Comparison of ENCODE assay signal across 9 cellular contexts in the genomic region with DNA sequence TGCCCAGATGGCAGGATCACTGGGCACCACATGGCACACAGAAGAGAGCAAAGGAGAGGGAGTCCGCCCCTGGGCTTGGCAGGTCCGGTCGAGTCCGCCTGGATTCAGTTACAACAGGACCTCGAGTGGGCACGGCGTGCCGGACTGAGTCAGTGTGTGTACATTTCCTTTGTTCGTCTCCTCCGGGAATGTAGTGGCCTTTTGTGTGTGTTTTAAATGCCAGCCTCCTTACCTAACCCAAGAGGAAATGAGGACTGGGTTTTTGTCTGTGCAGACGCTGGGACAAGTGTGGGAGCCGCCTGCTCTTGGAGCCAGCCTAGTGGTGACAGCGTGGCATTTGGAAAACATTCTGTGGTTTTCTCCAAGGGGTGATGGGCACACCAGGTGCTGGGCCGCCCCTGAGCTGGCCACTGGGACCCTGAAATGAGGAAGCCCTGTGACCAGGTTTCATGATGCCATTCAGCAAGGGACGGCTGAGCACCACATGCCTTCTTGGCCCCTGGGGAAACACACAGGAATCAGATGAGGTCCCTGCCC. TPM values are rescaled to one million over a fixed set of nuclear protein-coding genes. Genes with fewer than 3 reads are reported as not detected.
A peak's percentile ranks its signal among the peaks of the same experiment; 100 is the strongest.
DNase-seq lines count a peak whose midpoint lies in the region; ATAC-seq and TF ChIP-seq lines count a peak whose summit lies in the region.
"Had no signal": no experiment of that assay in that cellular context is flagged by ENCODE, and none has a peak within 500 bp of the region (broad histone marks: within the 10 kb centered on the region; RNA-seq: fewer than 3 reads in every experiment).

No MANE protein-coding gene starts in this region.

- no peak overlapping the region for H3K9ac ChIP-seq in Loucy (ENCODE audit: low read depth, low read length, poor library complexity, severe bottlenecking)

- peak overlapping the region; percentile 19 for H3K4me2 ChIP-seq in Loucy (ENCODE audit: low read depth, low read length, poor library complexity, severe bottlenecking)

- TF ChIP-seq CTCF in Loucy (conservative IDR thresholded peaks at IDR 0.05; ENCODE audit: low read length) (no peak), ovary (IDR thresholded peaks at IDR 0.05) (no peak)

- H2AFZ ChIP-seq in Loucy (ENCODE audit: low read length) = no peak overlapping the region

- no peaks in the 10 kb centered on the region for H4K20me1 ChIP-seq in Loucy (ENCODE audit: insufficient read depth, low read length, poor library complexity, severe bottlenecking)

- no peaks in the 10 kb centered on the region for H3K27me3 ChIP-seq in Loucy (ENCODE audit: insufficient read depth, low read length, poor library complexity, severe bottlenecking)
- no peaks in the 10 kb centered on the region for H3K27me3 ChIP-seq in ovary
- H3K27me3 ChIP-seq: adrenal gland had no signal

- no peaks in the 10 kb centered on the region for H3K9me3 Mint-ChIP-seq in natural killer cell treated with Interleukin-12 subunit alpha and Interleukin-12 subunit beta and Interleukin-15 and Interleukin-18, amount 100 ng/mL, for 72 hours

- H3K79me2 ChIP-seq in Loucy (ENCODE audit: insufficient read depth, low read length) = no peaks in the 10 kb centered on the region

- no peak for TF ChIP-seq POLR2A in ovary (IDR thresholded peaks at IDR 0.05)

- H3F3A ChIP-seq in Loucy (ENCODE audit: low read depth) = no peaks in the 10 kb centered on the region

- H3K9me3 ChIP-seq in Loucy (ENCODE audit: insufficient read depth, low read depth, low read length) = no peaks in the 10 kb centered on the region
- H3K9me3 ChIP-seq in ovary = no peaks in the 10 kb centered on the region
- H3K9me3 ChIP-seq: adrenal gland had no signal

- no peak for ATAC-seq in natural killer cell treated with Interleukin-12 subunit alpha and Interleukin-12 subunit beta and Interleukin-15 and Interleukin-18, amount 100 ng/mL, for 72 hours

- no peak overlapping the region for H3K4me3 ChIP-seq in Loucy (ENCODE audit: low read length, poor library complexity, severe bottlenecking)
- no peak overlapping the region for H3K4me3 ChIP-seq in ovary
- H3K4me3 ChIP-seq: adrenal gland had no signal

- 80 to 91% (median 84%) methylated on average over 15 of the region's 15 CpGs for WGBS in ovary, 3 donors

- H3K4me1 ChIP-seq in Loucy (ENCODE audit: insufficient read depth, low read length, poor library complexity, severe bottlenecking) (peaks cover 10% of the 10 kb centered on the region), ovary (ENCODE audit: insufficient read depth) (peaks cover 3% of the 10 kb centered on the region)

- H3K27ac ChIP-seq in ovary = no peak overlapping the region

- no peak overlapping the region for H3K4me3 Mint-ChIP-seq in natural killer cell treated with Interleukin-12 subunit alpha and Interleukin-12 subunit beta and Interleukin-15 and Interleukin-18, amount 100 ng/mL, for 72 hours

- H3K36me3 ChIP-seq in Loucy (ENCODE audit: insufficient read depth, low read length) (no peaks in the 10 kb centered on the region), ovary (no peaks in the 10 kb centered on the region)
- H3K36me3 ChIP-seq: adrenal gland had no signal

- no peaks in the 10 kb centered on the region for H3K9me2 ChIP-seq in Loucy (replicated peaks; ENCODE audit: low read depth, low read length)

- DNase-seq in C1 segment of cervical spinal cord (lab: John Stamatoyannopoulos, UW) = peak in 12 of 14 donors; percentile 10 to 81 (median 48)
- peak; percentile 94 for DNase-seq in astrocyte of the hippocampus (ENCODE audit: low read depth, low spot score)
- peak; percentile 81 for DNase-seq in medulla oblongata (ENCODE audit: extremely low spot score)
- no peak for DNase-seq in ovary
- no peak for DNase-seq in middle frontal gyrus (ENCODE audit: extremely low spot score, low spot score)
- no peak for DNase-seq in activated naive CD4-positive, alpha-beta T cell treated with anti-CD3 and anti-CD28 coated beads, Interleukin-2, amount 50 U/mL, for 16 hours
- DNase-seq in natural killer cell treated with Interleukin-12 subunit alpha and Interleukin-12 subunit beta and Interleukin-15 and Interleukin-18, amount 100 ng/mL, for 72 hours (ENCODE audit: low spot score) = no peak

- intact Hi-C loops in ovary (cut with DNase I) = no loop called here

- H3K27ac Mint-ChIP-seq in natural killer cell treated with Interleukin-12 subunit alpha and Interleukin-12 subunit beta and Interleukin-15 and Interleukin-18, amount 100 ng/mL, for 72 hours = no peak overlapping the region

- peaks cover 25 to 50% of the 10 kb centered on the region in 2 donors for H3K4me1 Mint-ChIP-seq in natural killer cell treated with Interleukin-12 subunit alpha and Interleukin-12 subunit beta and Interleukin-15 and Interleukin-18, amount 100 ng/mL, for 72 hours (ENCODE audit: low read depth in 2 of 2)

- no peaks in the 10 kb centered on the region for H3K27me3 Mint-ChIP-seq in natural killer cell treated with Interleukin-12 subunit alpha and Interleukin-12 subunit beta and Interleukin-15 and Interleukin-18, amount 100 ng/mL, for 72 hours

- TF ChIP-seq EP300 in ovary (IDR thresholded peaks at IDR 0.05) = no peak

- no peaks in the 10 kb centered on the region for H3K36me3 Mint-ChIP-seq in natural killer cell treated with Interleukin-12 subunit alpha and Interleukin-12 subunit beta and Interleukin-15 and Interleukin-18, amount 100 ng/mL, for 72 hours

RNA-seq across cellular contexts. Expression of a gene that starts 9.6 kb away (rescaled TPM):
- 10 to 100 TPM in 5 of 7 donors, 1 to 10 TPM in 2; 7.2 to 45.1 (median 22.8) TPM for total RNA-seq in ovary
- 10 to 100 TPM in 1 of 2 donors, 1 to 10 TPM in 1; 7.6 to 23.0 TPM for polyA plus RNA-seq in ovary
- 10 to 100 TPM; 11.4 to 38.7 TPM for total RNA-seq in natural killer cell treated with Interleukin-12 subunit alpha and Interleukin-12 subunit beta and Interleukin-15 and Interleukin-18, amount 100 ng/mL, for 72 hours

Comparison
In these comparisons a context has a peak if more than half of its experiments do, and no peak if none do; other contexts are left out.
1. DNase-seq: peak in C1 segment of cervical spinal cord (12 of 14), astrocyte of the hippocampus (single experiment) and medulla oblongata (single experiment); none in ovary (0 of 5), middle frontal gyrus (single experiment), activated naive CD4-positive, alpha-beta T cell treated with anti-CD3 and anti-CD28 coated beads, Interleukin-2, amount 50 U/mL, for 16 hours (single experiment) and natural killer cell treated with Interleukin-12 subunit alpha and Interleukin-12 subunit beta and Interleukin-15 and Interleukin-18, amount 100 ng/mL, for 72 hours (single experiment).